Comparison of ENCODE assay signal across 1 cellular context in genomic region chr17:35087731-35088646, GRCh38.
A peak's percentile ranks its signal among the peaks of the same experiment; 100 is the strongest.
TF ChIP-seq lines count a peak whose summit lies in the region.

No MANE protein-coding gene starts in this region.

TF ChIP-seq in HepG2, 621 proteins besides CTCF, POLR2A, EP300 and RAD21 (continued from another document):
- TF ChIP-seq ZNF576 (CRISPR knock-in tag; IDR thresholded peaks at IDR 0.05): no peak
- TF ChIP-seq NR2F6 (IDR thresholded peaks at IDR 0.05): peak; percentile 20; the same call in 1 of the 2 replicates
- TF ChIP-seq NR2F6 (CRISPR knock-in tag; IDR thresholded peaks at IDR 0.05): no peak
- 0 out of 2 replicates have a peak, but pooled peaks have one; percentile 6 for TF ChIP-seq ZBTB21 (CRISPR knock-in tag; IDR thresholded peaks at IDR 0.05)
- TF ChIP-seq STAT5B (CRISPR knock-in tag; IDR thresholded peaks at IDR 0.05): no peak
- no peak for TF ChIP-seq ZMYM3 (CRISPR knock-in tag; IDR thresholded peaks at IDR 0.05)
- peak; percentile 37; the same call in 1 of the 2 replicates for TF ChIP-seq MYC (CRISPR knock-in tag; IDR thresholded peaks at IDR 0.05; ENCODE audit: borderline replicate concordance)
- peak; percentile 75; the same call in 1 of the 2 replicates for TF ChIP-seq CREM (IDR thresholded peaks at IDR 0.05)
- TF ChIP-seq CREM (CRISPR knock-in tag; IDR thresholded peaks at IDR 0.05): no peak
- no peak for TF ChIP-seq ZNF567 (CRISPR knock-in tag; IDR thresholded peaks at IDR 0.05; ENCODE audit: borderline replicate concordance)
- 0 out of 2 replicates have a peak, but pooled peaks have one; percentile 4 for TF ChIP-seq KAT8 (CRISPR knock-in tag; IDR thresholded peaks at IDR 0.05)
- peak; percentile 49; the same call in 1 of the 2 replicates for TF ChIP-seq HOXA5 (CRISPR knock-in tag; IDR thresholded peaks at IDR 0.05)
- peak; percentile 30; the same call in 1 of the 2 replicates for TF ChIP-seq PATZ1 (CRISPR knock-in tag; IDR thresholded peaks at IDR 0.05)
- TF ChIP-seq PLRG1 (conservative IDR thresholded peaks at IDR 0.05): no peak
- no peak for TF ChIP-seq SAFB2 (CRISPR knock-in tag; IDR thresholded peaks at IDR 0.05; ENCODE audit: borderline replicate concordance, low read depth)
- TF ChIP-seq ZNF430 (CRISPR knock-in tag; IDR thresholded peaks at IDR 0.05): peak; percentile 13; the same call in 1 of the 2 replicates
- 0 out of 2 replicates have a peak, but pooled peaks have one; percentile 47 for TF ChIP-seq RFX5 (IDR thresholded peaks at IDR 0.05; ENCODE audit: low read depth, low read length)
- 0 out of 2 replicates have a peak, but pooled peaks have one; percentile 32 for TF ChIP-seq MLX (CRISPR knock-in tag; IDR thresholded peaks at IDR 0.05)
- TF ChIP-seq ZNF414 (CRISPR knock-in tag; IDR thresholded peaks at IDR 0.05): peak; percentile 83; the same call in 1 of the 2 replicates
- TF ChIP-seq CEBPG (CRISPR knock-in tag; IDR thresholded peaks at IDR 0.05): 0 out of 2 replicates have a peak, but pooled peaks have one; percentile 3
- TF ChIP-seq FOXK1 (CRISPR knock-in tag; IDR thresholded peaks at IDR 0.05; ENCODE audit: borderline replicate concordance, low read depth): 0 out of 2 replicates have a peak, but pooled peaks have one; percentile 21
- TF ChIP-seq NCOA1 (CRISPR knock-in tag; IDR thresholded peaks at IDR 0.05): 0 out of 2 replicates have a peak, but pooled peaks have one; percentile 26
- no peak for TF ChIP-seq USF2 (IDR thresholded peaks at IDR 0.05; ENCODE audit: low read depth, low read length)
- no peak for TF ChIP-seq USF2 (CRISPR knock-in tag; IDR thresholded peaks at IDR 0.05; ENCODE audit: borderline replicate concordance)
- no peak for TF ChIP-seq ZNF605 (CRISPR knock-in tag; IDR thresholded peaks at IDR 0.05)
- TF ChIP-seq NRL (CRISPR knock-in tag; IDR thresholded peaks at IDR 0.05; ENCODE audit: borderline replicate concordance): peak; percentile 15; the same call in 1 of the 2 replicates
- TF ChIP-seq FOXP4 (CRISPR knock-in tag; IDR thresholded peaks at IDR 0.05): no peak; the same call in 1 of the 2 replicates
- TF ChIP-seq GTF2F1 (IDR thresholded peaks at IDR 0.05; ENCODE audit: low read length): no peak
- TF ChIP-seq DRAP1 (CRISPR knock-in tag; IDR thresholded peaks at IDR 0.05): peak; percentile 34; the same call in 1 of the 2 replicates
- 0 out of 2 replicates have a peak, but pooled peaks have one; percentile 50 for TF ChIP-seq ZNF816 (CRISPR knock-in tag; IDR thresholded peaks at IDR 0.05; ENCODE audit: borderline replicate concordance)
- TF ChIP-seq NCOA2 (CRISPR knock-in tag; IDR thresholded peaks at IDR 0.05): 0 out of 2 replicates have a peak, but pooled peaks have one; percentile 26
- peak; percentile 72; the same call in 1 of the 2 replicates for TF ChIP-seq SIN3A (IDR thresholded peaks at IDR 0.05; ENCODE audit: borderline replicate concordance, low read depth, low read length)
- TF ChIP-seq BCL6 (CRISPR knock-in tag; IDR thresholded peaks at IDR 0.05): peak; percentile 73
- TF ChIP-seq FOXO1 (CRISPR knock-in tag; IDR thresholded peaks at IDR 0.05): 0 out of 2 replicates have a peak, but pooled peaks have one; percentile 5
- TF ChIP-seq CCDC6 (CRISPR knock-in tag; IDR thresholded peaks at IDR 0.05): peak; percentile 30; the same call in 1 of the 2 replicates
- 0 out of 2 replicates have a peak, but pooled peaks have one; percentile 10 for TF ChIP-seq NFIC (IDR thresholded peaks at IDR 0.05; ENCODE audit: low read length)
- peak; percentile 48; the same call in 1 of the 2 replicates for TF ChIP-seq ZNF691 (CRISPR knock-in tag; IDR thresholded peaks at IDR 0.05; ENCODE audit: borderline replicate concordance, low read depth)
- 0 out of 2 replicates have a peak, but pooled peaks have one; percentile 26 for TF ChIP-seq PHF21A (CRISPR knock-in tag; IDR thresholded peaks at IDR 0.05)
- TF ChIP-seq ZNF292 (CRISPR knock-in tag; IDR thresholded peaks at IDR 0.05; ENCODE audit: borderline replicate concordance, low read depth): peak; percentile 9; the same call in 1 of the 2 replicates
- TF ChIP-seq ZNF546 (CRISPR knock-in tag; conservative IDR thresholded peaks at IDR 0.05): peak; percentile 8; the same call in 1 of the 2 replicates
- TF ChIP-seq MAF1 (CRISPR knock-in tag; IDR thresholded peaks at IDR 0.05; ENCODE audit: borderline replicate concordance): no peak
- TF ChIP-seq ZNF331 (CRISPR knock-in tag; IDR thresholded peaks at IDR 0.05): no peak
- no peak for TF ChIP-seq FOSL1 (CRISPR knock-in tag; IDR thresholded peaks at IDR 0.05; ENCODE audit: borderline replicate concordance)
- peak; percentile 61 for TF ChIP-seq SKIL (CRISPR knock-in tag; IDR thresholded peaks at IDR 0.05; ENCODE audit: borderline replicate concordance)
- no peak for TF ChIP-seq SUZ12 (IDR thresholded peaks at IDR 0.05; ENCODE audit: low read depth, low read length)
